1 cellular context compared by ENCODE assay signal in genomic region chr18:75429975-75430374, GRCh38.
TF ChIP-seq lines count a peak whose summit lies in the region.

No MANE protein-coding gene starts in this region.

TF ChIP-seq in HEK293, 187 proteins besides CTCF, POLR2A, EP300 and RAD21 (continued from another document and continues in another):
- TF ChIP-seq PRDM10 (tag by site-specific recombination; IDR thresholded peaks at IDR 0.05) (peak; percentile 91), ZNF514 (tag by site-specific recombination; IDR thresholded peaks at IDR 0.05) (no peak), GLIS2 (tag by site-specific recombination; IDR thresholded peaks at IDR 0.05) (peak; percentile 91), BCL11A (tag by site-specific recombination; IDR thresholded peaks at IDR 0.05; ENCODE audit: low read depth) (no peak), ZNF623 (tag by site-specific recombination; IDR thresholded peaks at IDR 0.05) (no peak), ZNF580 (tag by site-specific recombination; IDR thresholded peaks at IDR 0.05) (peak; percentile 21; the same call in 1 of the 2 replicates), ZSCAN4 (tag by site-specific recombination; IDR thresholded peaks at IDR 0.05) (no peak), ZNF157 (tag by site-specific recombination; IDR thresholded peaks at IDR 0.05) (no peak), ZNF664 (tag by site-specific recombination; IDR thresholded peaks at IDR 0.05) (no peak), ZNF639 (tag by site-specific recombination; IDR thresholded peaks at IDR 0.05) (0 out of 2 replicates have a peak, but pooled peaks have one; percentile 41), ZNF785 (tag by site-specific recombination; IDR thresholded peaks at IDR 0.05) (no peak), ZNF416 (tag by site-specific recombination; IDR thresholded peaks at IDR 0.05) (no peak), SP7 (tag by site-specific recombination; IDR thresholded peaks at IDR 0.05) (peak; percentile 96), ZNF18 (tag by site-specific recombination; IDR thresholded peaks at IDR 0.05) (no peak), ZNF10 (tag by site-specific recombination; IDR thresholded peaks at IDR 0.05) (peak; percentile 72), ZNF239 (tag by site-specific recombination; IDR thresholded peaks at IDR 0.05) (no peak), ZXDB (tag by site-specific recombination; IDR thresholded peaks at IDR 0.05) (0 out of 2 replicates have a peak, but pooled peaks have one; percentile 20), YY1 (tag by site-specific recombination; IDR thresholded peaks at IDR 0.05) (no peak), BCL11B (tag by site-specific recombination; IDR thresholded peaks at IDR 0.05; ENCODE audit: low read depth) (peak; percentile 75; the same call in 1 of the 2 replicates), ZNF26 (tag by site-specific recombination; IDR thresholded peaks at IDR 0.05) (no peak), PRDM2 (tag by site-specific recombination; IDR thresholded peaks at IDR 0.05; ENCODE audit: borderline replicate concordance) (no peak), ZNF645 (tag by site-specific recombination; IDR thresholded peaks at IDR 0.05) (no peak), MZF1 (tag by site-specific recombination; IDR thresholded peaks at IDR 0.05; ENCODE audit: borderline replicate concordance) (no peak), HOXA7 (CRISPR knock-in tag; IDR thresholded peaks at IDR 0.05; ENCODE audit: borderline replicate concordance) (no peak), KLF7 (tag by site-specific recombination; IDR thresholded peaks at IDR 0.05; ENCODE audit: borderline replicate concordance) (no peak), ZNF518A (tag by site-specific recombination; conservative IDR thresholded peaks at IDR 0.05; ENCODE audit: low read depth) (no peak), ZNF571 (tag by site-specific recombination; IDR thresholded peaks at IDR 0.05) (no peak), ZNF596 (tag by site-specific recombination; IDR thresholded peaks at IDR 0.05) (no peak), PRDM6 (tag by site-specific recombination; IDR thresholded peaks at IDR 0.05) (0 out of 2 replicates have a peak, but pooled peaks have one; percentile 15), ZNF23 (tag by site-specific recombination; IDR thresholded peaks at IDR 0.05; ENCODE audit: borderline replicate concordance) (no peak)
